ENCODE assay signal across 20 cellular contexts in the genomic region with DNA sequence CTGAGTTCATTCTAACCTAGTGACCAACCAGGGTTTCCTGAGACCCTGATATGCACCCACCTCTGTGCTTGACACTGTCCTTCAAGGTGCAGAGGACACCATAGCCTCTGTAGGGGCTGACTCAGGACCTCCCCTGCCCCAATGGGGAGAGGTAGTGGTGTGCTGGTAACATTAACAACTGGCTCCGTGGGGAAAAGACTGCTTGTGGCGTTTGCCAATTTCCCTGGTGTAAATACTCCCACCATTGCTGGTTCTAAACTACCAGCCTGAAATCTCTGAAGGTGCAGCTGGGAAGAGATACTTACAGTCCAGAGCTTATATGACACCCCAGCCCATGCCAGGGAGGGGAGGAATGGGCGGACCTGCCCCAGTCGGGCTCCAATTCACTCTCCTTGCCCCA. TPM values are rescaled to one million over a fixed set of nuclear protein-coding genes. Genes with fewer than 3 reads are reported as not detected.
DNase-seq lines count a peak whose midpoint lies in the region; ATAC-seq, FAIRE-seq and TF ChIP-seq lines count a peak whose summit lies in the region.
"Had no signal": no experiment of that assay in that cellular context is flagged by ENCODE, and none has a peak within 500 bp of the region (broad histone marks: within the 10 kb centered on the region; RNA-seq: fewer than 3 reads in every experiment).

No MANE protein-coding gene starts in this region.

- H2BK20ac ChIP-seq in H1 (ENCODE audit: low read length) = no peak overlapping the region

- no peak for ATAC-seq in HG03135 (IDR thresholded peaks at IDR 0.05; ENCODE audit: unreplicated experiment)
- ATAC-seq: CD8-positive, alpha-beta T cell had no signal

- H3K23me2 ChIP-seq in H1 (ENCODE audit: low read depth, low read length) = no peaks in the 10 kb centered on the region

- FAIRE-seq in H1 (lab: Jason Lieb, UNC) = no peak
- no peak for FAIRE-seq in GM19239 (lab: Jason Lieb, UNC)
- FAIRE-seq: A204.1, D721Med, G401.6, GM12891 had no signal

- DNase-seq in H1 (ENCODE audit: low read depth in 1 of 2, low spot score in 2 of 2) = no peak
- DNase-seq in activated CD4-positive, alpha-beta T cell treated with anti-CD3 and anti-CD28 coated beads, Interleukin-2, amount 50 U/mL, for 1 hour = no peak
- no peak for DNase-seq in GM19239 (ENCODE audit: insufficient read length, low spot score)
- DNase-seq in T-helper 9 cell = no peak
- DNase-seq: 8988T; ACHN; Caco-2; Calu3; CD4-positive, alpha-beta T cell; CD8-positive, alpha-beta T cell; DMS79 treated with DMSO at 0.1 percent for 48 hours; GF-D8 had no signal

- H3K9ac ChIP-seq in BLaER1 (no peak overlapping the region), H1 (replicated peaks in 1 of 4; ENCODE audit: extremely low read depth in 1 of 4, low read depth in 3 of 4, low read length in 3 of 4) (no peak overlapping the region)

- H2AFZ ChIP-seq in H1 (ENCODE audit: low read length) = no peak overlapping the region

- H4K91ac ChIP-seq in H1 (replicated peaks; ENCODE audit: insufficient read length, low read length) = no peak overlapping the region

- TF ChIP-seq EP300 in H1 (IDR thresholded peaks at IDR 0.05; ENCODE audit: borderline replicate concordance in 1 of 2, low read depth in 2 of 2, low read length in 2 of 2) = no peak

- H3K56ac ChIP-seq in H1 (replicated peaks; ENCODE audit: insufficient read length, low read depth, low read length) = no peak overlapping the region

- H3K4me3 ChIP-seq in BLaER1 (no peak overlapping the region), HEK293 (ENCODE audit: low read depth, low read length) (no peak overlapping the region), H1 (ENCODE audit: extremely low read depth in 1 of 4, insufficient read depth in 2 of 4, low read depth in 3 of 4, low read length in 4 of 4) (no peak overlapping the region)

- H4K20me1 ChIP-seq in BLaER1 (peaks cover 6% of the 10 kb centered on the region; the same call in 1 of the 2 replicates), H1 (replicated peaks in 1 of 2; ENCODE audit: control insufficient read depth in 1 of 2, insufficient read depth in 2 of 2, low read length in 2 of 2) (peaks cover 0 to 4% of the 10 kb centered on the region in 2 experiments)

- peak overlapping the region; percentile 20; the same call in 1 of the 2 replicates for H4K8ac ChIP-seq in H1 (ENCODE audit: extremely low read depth, insufficient read depth, low read length)

- H3K79me1 ChIP-seq in H1 (ENCODE audit: low read depth, low read length) = no peaks in the 10 kb centered on the region; the same call in 1 of the 2 replicates

- no peak overlapping the region for H2BK15ac ChIP-seq in H1 (ENCODE audit: low read length)

- H3K79me2 ChIP-seq in H1 (ENCODE audit: control insufficient read depth in 1 of 2, insufficient read depth in 2 of 2, low read length in 2 of 2) = no peaks in the 10 kb centered on the region

- H2BK5ac ChIP-seq in H1 (ENCODE audit: low read depth, low read length) = no peak overlapping the region

- no peaks in the 10 kb centered on the region for H3K9me3 ChIP-seq in BLaER1
- H3K9me3 ChIP-seq in HEK293 (ENCODE audit: control insufficient read depth, insufficient read depth, low read depth, low read length) = no peaks in the 10 kb centered on the region
- no peaks in the 10 kb centered on the region for H3K9me3 ChIP-seq in H1 (ENCODE audit: insufficient read depth in 2 of 2, low read depth in 1 of 2, low read length in 1 of 2)

- WGBS in H1 (ENCODE audit: extremely low coverage in 1 of 2, insufficient coverage in 1 of 2, insufficient read length in 1 of 2, insufficient replicate concordance in 2 of 2, low coverage in 1 of 2, low lambda C conversion rate in 2 of 2, missing lambda C conversion rate in 1 of 2), 2 experiments = 70% methylated on average over 4 of the region's 4 CpGs; no CpG with 5 or more reads in 1 of the 2 experiments

- H3K23ac ChIP-seq in H1 (ENCODE audit: insufficient read length) = no peak overlapping the region

- CTCF ChIA-PET in HEK293 (lab: Yijun Ruan, JAX) = no interaction called here
- CTCF ChIA-PET in H1 (lab: Charles Lee; ENCODE audit: partially characterized antibody) = interaction anchor here (1.4 to 1.9 kb wide), 2 partner anchors 23 to 46 kb away, joined by 4 to 7 read pairs; no protein-coding TSS in a partner anchor

- no peak overlapping the region for H2BK12ac ChIP-seq in H1 (ENCODE audit: low read depth, low read length)

- H3K36me3 ChIP-seq in BLaER1 (no peaks in the 10 kb centered on the region), HEK293 (ENCODE audit: control insufficient read depth in 2 of 2, insufficient read depth in 1 of 2, low read length in 2 of 2) (no peaks in the 10 kb centered on the region), H1 (ENCODE audit: control insufficient read depth in 2 of 4, insufficient read depth in 4 of 4, low read length in 3 of 4) (no peaks in the 10 kb centered on the region)

- TF ChIP-seq CTCF in HEK293 (tag by site-specific recombination; IDR thresholded peaks at IDR 0.05) = no peak
- no peak for TF ChIP-seq CTCF in H1 (IDR thresholded peaks at IDR 0.05; ENCODE audit: control extremely low read depth in 1 of 3, insufficient read depth in 1 of 3, low read depth in 1 of 3, low read length in 3 of 3)

- no peak overlapping the region for H3K18ac ChIP-seq in H1 (ENCODE audit: extremely low read depth, low read length)

- H3K14ac ChIP-seq in H1 (ENCODE audit: insufficient read length) = no peak overlapping the region

- no peak overlapping the region for H4K5ac ChIP-seq in H1 (ENCODE audit: insufficient read length, low read depth, low read length)

- H3K4me2 ChIP-seq in BLaER1 (peak overlapping the region; percentile 97), H1 (ENCODE audit: insufficient read depth in 1 of 2, low read depth in 2 of 2, low read length in 2 of 2) (no peak overlapping the region)

- H2BK120ac ChIP-seq in H1 (replicated peaks; ENCODE audit: low read depth, low read length) = no peak overlapping the region

- POLR2A ChIA-PET in HEK293 (lab: Yijun Ruan, JAX) = no interaction called here
- POLR2A ChIA-PET in H1 (lab: Charles Lee; ENCODE audit: partially characterized antibody) = no interaction called here

- H3K4me1 ChIP-seq in BLaER1 = peaks cover 73% of the 10 kb centered on the region
- H3K4me1 ChIP-seq in HEK293 (ENCODE audit: control insufficient read depth, insufficient read depth, low read length) = no peaks in the 10 kb centered on the region
- H3K4me1 ChIP-seq in H1 (replicated peaks in 1 of 4; ENCODE audit: control insufficient read depth in 3 of 4, insufficient read depth in 4 of 4, low read length in 3 of 4) = no peaks in the 10 kb centered on the region
- H3K4me1 ChIP-seq: Caco-2 had no signal

- H2AK5ac ChIP-seq in H1 (ENCODE audit: low read depth, low read length) = no peak overlapping the region

- no peak overlapping the region for H3K4ac ChIP-seq in H1 (replicated peaks; ENCODE audit: insufficient read length, low read depth, low read length)

- no peak for TF ChIP-seq POLR2A in H1 (IDR thresholded peaks at IDR 0.05; ENCODE audit: control extremely low read depth in 1 of 2, low read depth in 2 of 2, low read length in 2 of 2)

- no peak overlapping the region for H3K27ac ChIP-seq in BLaER1
- no peak overlapping the region for H3K27ac ChIP-seq in HEK293 (ENCODE audit: extremely low read depth, low read depth, low read length)
- H3K27ac ChIP-seq in H1 (ENCODE audit: low read depth, low read length) = no peak overlapping the region
- H3K27ac ChIP-seq: C4-2B had no signal

- TF ChIP-seq RAD21 in H1 (IDR thresholded peaks at IDR 0.05 in 1 of 2, conservative IDR thresholded peaks at IDR 0.05 in 1 of 2; ENCODE audit: low read depth in 2 of 2, low read length in 2 of 2) = no peak

- H3K27me3 ChIP-seq in BLaER1 = peaks cover 46% of the 10 kb centered on the region
- H3K27me3 ChIP-seq in H1 (replicated peaks in 1 of 4; ENCODE audit: control insufficient read depth in 3 of 4, extremely low read depth in 1 of 4, insufficient read depth in 3 of 4, low read length in 3 of 4) = no peaks in the 10 kb centered on the region

TF ChIP-seq in HEK293, 187 proteins besides CTCF, POLR2A, EP300 and RAD21:
- TF ChIP-seq SCRT2 (tag by site-specific recombination; IDR thresholded peaks at IDR 0.05) (no peak), ZNF544 (tag by site-specific recombination; IDR thresholded peaks at IDR 0.05) (no peak), ZBTB48 (tag by site-specific recombination; IDR thresholded peaks at IDR 0.05) (no peak), ZNF112 (tag by site-specific recombination; IDR thresholded peaks at IDR 0.05) (peak; percentile 96), ZNF843 (tag by site-specific recombination; IDR thresholded peaks at IDR 0.05) (no peak), GLI4 (tag by site-specific recombination; IDR thresholded peaks at IDR 0.05) (no peak), ZNF658 (tag by site-specific recombination; IDR thresholded peaks at IDR 0.05) (no peak)
TF ChIP-seq in HEK293: peak in this region for 1.

TF ChIP-seq in H1, 55 proteins besides CTCF, POLR2A, EP300 and RAD21 (continues in another document):
- TF ChIP-seq TCF12 (IDR thresholded peaks at IDR 0.05; ENCODE audit: low read depth, low read length) (no peak), RNF2 (IDR thresholded peaks at IDR 0.05; ENCODE audit: borderline replicate concordance, low read depth, low read length, missing control alignments, poor library complexity, severe bottlenecking) (no peak), MAFK (IDR thresholded peaks at IDR 0.05; ENCODE audit: low read depth, low read length) (no peak), SP2 (IDR thresholded peaks at IDR 0.05; ENCODE audit: low read length) (no peak), POU5F1 (IDR thresholded peaks at IDR 0.05; ENCODE audit: low read depth, low read length) (no peak), TBP (IDR thresholded peaks at IDR 0.05; ENCODE audit: low read depth, low read length) (no peak), JUND (IDR thresholded peaks at IDR 0.05; ENCODE audit: low read length) (no peak), RXRA (IDR thresholded peaks at IDR 0.05; ENCODE audit: insufficient read depth, low read depth, low read length) (no peak)

RNA-seq across cellular contexts. Expression of gene ENGASE, which starts 54.9 kb away (rescaled TPM):
- total RNA-seq in H1 (2021; fragmentation: NEBNext Ultra II Directional; extraction: Animal tissue kit (Norgen Biotek cat#: 25700)) = 30.6 and 36.1 TPM in 2 replicates
- 9.3 and 18.8 TPM in 2 replicates for polyA plus RNA-seq in H1 (2011; rRNA removed)
- polyA plus RNA-seq in H1 (2011; cell fraction: cytosol; rRNA removed) = 22.9 TPM
- polyA plus RNA-seq in H1 (2011; cell fraction: nucleus; rRNA removed) = 218 TPM
- 18.7 to 30.4 TPM (median 25.2 TPM) in 4 replicates for polyA plus RNA-seq in H1 (2012, experiment 1 of 2)
- polyA plus RNA-seq in H1 (2012, experiment 2 of 2) = 8.1 TPM
- polyA plus RNA-seq in H1 (2013, experiment 1 of 2) = 13.4 TPM
- 12.1 TPM for polyA plus RNA-seq in H1 (2013, experiment 2 of 2)
- 9.8 and 10.3 TPM in 2 replicates for polyA minus RNA-seq in H1 (2011; rRNA and poly(A)+ RNA removed)
- 17.5 TPM for polyA minus RNA-seq in H1 (2011; cell fraction: cytosol; rRNA and poly(A)+ RNA removed)
- 28.1 TPM for polyA minus RNA-seq in H1 (2011; cell fraction: nucleus; rRNA and poly(A)+ RNA removed)
